In genomic region chr20:53865905-53866786, GRCh38 we compare ENCODE assay signal across 8 cellular contexts.
DNase-seq lines count a peak whose midpoint lies in the region; ATAC-seq, FAIRE-seq and TF ChIP-seq lines count a peak whose summit lies in the region.

No MANE protein-coding gene starts in this region.

- intact Hi-C loops in HCT116 (cut with micrococcal nuclease) = loop anchor here (5.0 kb wide), 1 partner anchor 274 kb away; the partner anchor contains the start of gene ZNF217
- intact Hi-C loops in endothelial cell of umbilical vein (cut with micrococcal nuclease) = loop anchor here (1.0 to 5.0 kb wide), 2 partner anchors 38 to 224 kb away; no protein-coding TSS in a partner anchor

- no peak for TF ChIP-seq RAD21 in HCT116 (IDR thresholded peaks at IDR 0.05; ENCODE audit: low read depth)

- H3K9me1 ChIP-seq in endothelial cell of umbilical vein (replicated peaks; ENCODE audit: control insufficient read depth, extremely low read depth, insufficient read depth, low read length) = no peaks in the 10 kb centered on the region

- FAIRE-seq in endothelial cell of umbilical vein (lab: Jason Lieb, UNC) = peak; percentile 66

- peaks cover 40 to 64% (median 56%) of the 10 kb centered on the region in 3 donors for H3K4me1 Mint-ChIP-seq in naive B cell

- H3K27ac ChIP-seq in HCT116 (ENCODE audit: low read depth, low read length) = peak overlapping the region; percentile 40; the same call in 1 of the 2 replicates
- peak overlapping the region; percentile 55 for H3K27ac ChIP-seq in endothelial cell of umbilical vein (ENCODE audit: insufficient read depth, low read depth, low read length)

- no peaks in the 10 kb centered on the region for H3K9me2 ChIP-seq in HCT116 (ENCODE audit: insufficient read depth)

- H3K27ac Mint-ChIP-seq in naive B cell = peak overlapping the region; percentile 82 to 99 (median 94)

- H3K4me2 ChIP-seq in HCT116 (ENCODE audit: low read length) = peak overlapping the region; percentile 67
- H3K4me2 ChIP-seq in endothelial cell of umbilical vein (ENCODE audit: insufficient read depth, low read length) = peak overlapping the region; percentile 66

- peak; percentile 70 for ATAC-seq in HCT116
- ATAC-seq in SK-N-SH treated with all-trans-retinoic acid at 6 μM for 48 hours = peak; percentile 90
- ATAC-seq in naive B cell (ENCODE audit: low read depth in 2 of 2) = peak; percentile 32 to 50
- ATAC-seq in HG03520 (IDR thresholded peaks at IDR 0.05; ENCODE audit: unreplicated experiment) = no peak
- no peak for ATAC-seq in HG03521 (IDR thresholded peaks at IDR 0.05; ENCODE audit: unreplicated experiment)
- no peak for ATAC-seq in GM18907 (IDR thresholded peaks at IDR 0.05; ENCODE audit: unreplicated experiment)

- H2AFZ ChIP-seq in HCT116 (ENCODE audit: low read depth, low read length, poor library complexity, severe bottlenecking) = peak overlapping the region; percentile 98
- H2AFZ ChIP-seq in endothelial cell of umbilical vein (ENCODE audit: low read depth, low read length) = peak overlapping the region; percentile 98

- DNase-seq in AML-193 (lab: John Stamatoyannopoulos, UW) (peak; percentile 15 to 18), HCT116 (ENCODE audit: low read depth, low spot score) (no peak), endothelial cell of umbilical vein (ENCODE audit: low read depth, low spot score) (peak; percentile 86), naive B cell (peak; percentile 38)

- no peaks in the 10 kb centered on the region for H3K27me3 Mint-ChIP-seq in naive B cell

- peak overlapping the region; percentile 13 to 44 for H3K4me3 ChIP-seq in HCT116 (replicated peaks in 1 of 2; ENCODE audit: low read depth in 1 of 2, low read length in 2 of 2)
- H3K4me3 ChIP-seq in endothelial cell of umbilical vein (replicated peaks in 1 of 3; ENCODE audit: insufficient read depth in 1 of 3, low read depth in 1 of 3, low read length in 3 of 3) = peak overlapping the region in 1 of 3 experiments; percentile 39

- no peak for TF ChIP-seq CTCF in HCT116 (IDR thresholded peaks at IDR 0.05 in 2 of 3, conservative IDR thresholded peaks at IDR 0.05 in 1 of 3; ENCODE audit: borderline replicate concordance in 1 of 3, insufficient read depth in 1 of 3, low read depth in 2 of 3, low read length in 2 of 3)
- no peak for TF ChIP-seq CTCF in endothelial cell of umbilical vein (IDR thresholded peaks at IDR 0.05; ENCODE audit: extremely low read depth in 1 of 2, insufficient read depth in 1 of 2, low read depth in 1 of 2, low read length in 2 of 2)

- CTCF ChIA-PET in HCT116 (lab: Charles Lee) = no interaction called here
- CTCF ChIA-PET in endothelial cell of umbilical vein (lab: Charles Lee) = interaction anchor here (0.8 to 3.2 kb wide), 14 partner anchors 10 to 283 kb away, joined by 3 to 24 read pairs (median 4); partner anchors contain the start of gene ZNF217

- H3K27me3 ChIP-seq in HCT116 (ENCODE audit: insufficient read depth, low read length) = no peaks in the 10 kb centered on the region
- no peaks in the 10 kb centered on the region for H3K27me3 ChIP-seq in endothelial cell of umbilical vein (ENCODE audit: control insufficient read depth in 2 of 2, insufficient read depth in 2 of 2, low read length in 2 of 2)

- peaks cover 31 to 39% of the 10 kb centered on the region in 2 experiments for H3K4me1 ChIP-seq in HCT116 (ENCODE audit: control insufficient read depth in 1 of 2, insufficient read depth in 2 of 2, low read length in 2 of 2)
- peaks cover 11% of the 10 kb centered on the region for H3K4me1 ChIP-seq in endothelial cell of umbilical vein (ENCODE audit: control insufficient read depth, extremely low read depth, insufficient read depth, low read length)

- H3K9me3 ChIP-seq in HCT116 (ENCODE audit: control insufficient read depth in 1 of 2, insufficient read depth in 1 of 2, low read depth in 1 of 2, low read length in 2 of 2) = no peaks in the 10 kb centered on the region
- no peaks in the 10 kb centered on the region for H3K9me3 ChIP-seq in endothelial cell of umbilical vein (replicated peaks; ENCODE audit: control insufficient read depth, insufficient read depth, low read length)

- H3K9ac ChIP-seq in HCT116 (ENCODE audit: low read length) = peak overlapping the region; percentile 34
- H3K9ac ChIP-seq in endothelial cell of umbilical vein (replicated peaks; ENCODE audit: extremely low read depth, insufficient read depth, low read length) = no peak overlapping the region

- peak overlapping the region; percentile 28 to 90 (median 76) for H3K4me3 Mint-ChIP-seq in naive B cell

- BruUV-seq in HCT116 (replicated peaks; lab: Mats Ljungman, UMichigan) (no TSS peak), endothelial cell of umbilical vein (replicated peaks; lab: Mats Ljungman, UMichigan) (no TSS peak)

- H3K79me2 ChIP-seq in HCT116 (ENCODE audit: insufficient read depth, low read length) (no peaks in the 10 kb centered on the region), endothelial cell of umbilical vein (ENCODE audit: control insufficient read depth, insufficient read depth, low read length) (no peaks in the 10 kb centered on the region)

- H3K36me3 Mint-ChIP-seq in naive B cell = no peaks in the 10 kb centered on the region

- no peaks in the 10 kb centered on the region for H3K9me3 Mint-ChIP-seq in naive B cell

- dilution Hi-C loops in endothelial cell of umbilical vein (cut with MboI; ENCODE audit: extremely low pct_ligation_motif_present, low sequenced_read_pairs) = no loop called here

- POLR2A ChIA-PET in HCT116 (lab: Charles Lee) (interaction anchor here (0.6 to 1.2 kb wide), 2 partner anchors 37 to 243 kb away, joined by 3 read pairs; no protein-coding TSS in a partner anchor), endothelial cell of umbilical vein (lab: Charles Lee) (interaction anchor here (0.8 kb wide), 1 partner anchor 75 kb away, joined by 3 read pairs; no protein-coding TSS in a partner anchor)

- no peaks in the 10 kb centered on the region for H3K36me3 ChIP-seq in HCT116 (ENCODE audit: control insufficient read depth in 1 of 2, insufficient read depth in 2 of 2, low read length in 2 of 2)
- H3K36me3 ChIP-seq in endothelial cell of umbilical vein (ENCODE audit: control insufficient read depth in 2 of 2, extremely low read depth in 1 of 2, insufficient read depth in 2 of 2, low read length in 2 of 2) = no peaks in the 10 kb centered on the region

- RAD21 ChIA-PET in HCT116 (lab: Charles Lee; ENCODE audit: low non-redundant PET in 1 of 2, low total read pairs in 2 of 2, uncharacterized antibody in 2 of 2, unreplicated experiment in 2 of 2) = no interaction called here

- TF ChIP-seq POLR2A in HCT116 (IDR thresholded peaks at IDR 0.05; ENCODE audit: borderline replicate concordance, extremely low read depth, insufficient read depth, insufficient read length) = no peak
- TF ChIP-seq POLR2A in endothelial cell of umbilical vein (IDR thresholded peaks at IDR 0.05; ENCODE audit: low read depth, low read length) = no peak

- H4K20me1 ChIP-seq in HCT116 (ENCODE audit: insufficient read depth) (no peaks in the 10 kb centered on the region), endothelial cell of umbilical vein (replicated peaks; ENCODE audit: control insufficient read depth, extremely low read depth, insufficient read depth, low read length) (no peaks in the 10 kb centered on the region)

TF ChIP-seq in HCT116, 20 proteins besides CTCF, POLR2A, EP300 and RAD21 (continues in another document):
- TF ChIP-seq EZH2 (IDR thresholded peaks at IDR 0.05) = no peak
- no peak for TF ChIP-seq ATF3 (IDR thresholded peaks at IDR 0.05)
- no peak for TF ChIP-seq TCF7L2 (IDR thresholded peaks at IDR 0.05; ENCODE audit: borderline replicate concordance, extremely low read depth, insufficient read depth, insufficient read length)
- no peak for TF ChIP-seq ZNF274 (IDR thresholded peaks at IDR 0.05; ENCODE audit: low read depth, low read length)
- TF ChIP-seq EZH2phosphoT487 (IDR thresholded peaks at IDR 0.05; ENCODE audit: borderline replicate concordance) = no peak
- TF ChIP-seq MAX (IDR thresholded peaks at IDR 0.05) = no peak

TF ChIP-seq in SK-N-SH treated with all-trans-retinoic acid at 6 μM for 48 hours, 23 proteins besides CTCF, POLR2A, EP300 and RAD21 (continues in another document):
- TF ChIP-seq ISL1 (CRISPR knock-in tag; IDR thresholded peaks at IDR 0.05) = no peak
- TF ChIP-seq TCF4 (CRISPR knock-in tag; IDR thresholded peaks at IDR 0.05; ENCODE audit: borderline replicate concordance) = no peak
- TF ChIP-seq ZFP30 (CRISPR knock-in tag; IDR thresholded peaks at IDR 0.05) = no peak
- no peak for TF ChIP-seq TOX (CRISPR knock-in tag; IDR thresholded peaks at IDR 0.05; ENCODE audit: borderline replicate concordance)
- no peak for TF ChIP-seq ZNF8 (CRISPR knock-in tag; IDR thresholded peaks at IDR 0.05)
- TF ChIP-seq RARB (CRISPR knock-in tag; IDR thresholded peaks at IDR 0.05) = no peak

TF ChIP-seq in endothelial cell of umbilical vein, 7 proteins besides CTCF, POLR2A, EP300 and RAD21:
- no peak for TF ChIP-seq JUN (IDR thresholded peaks at IDR 0.05; ENCODE audit: borderline replicate concordance, insufficient read depth, insufficient read length, low read depth)

Comparison
In these comparisons a context has a peak if more than half of its experiments do, and no peak if none do; other contexts are left out.
1. ATAC-seq: peak in HCT116 (single experiment), SK-N-SH treated with all-trans-retinoic acid at 6 μM for 48 hours (single experiment) and naive B cell (2 of 2); none in HG03520 (single experiment), HG03521 (single experiment) and GM18907 (single experiment).